Comparison of ENCODE assay signal across 15 cellular contexts in the genomic region with DNA sequence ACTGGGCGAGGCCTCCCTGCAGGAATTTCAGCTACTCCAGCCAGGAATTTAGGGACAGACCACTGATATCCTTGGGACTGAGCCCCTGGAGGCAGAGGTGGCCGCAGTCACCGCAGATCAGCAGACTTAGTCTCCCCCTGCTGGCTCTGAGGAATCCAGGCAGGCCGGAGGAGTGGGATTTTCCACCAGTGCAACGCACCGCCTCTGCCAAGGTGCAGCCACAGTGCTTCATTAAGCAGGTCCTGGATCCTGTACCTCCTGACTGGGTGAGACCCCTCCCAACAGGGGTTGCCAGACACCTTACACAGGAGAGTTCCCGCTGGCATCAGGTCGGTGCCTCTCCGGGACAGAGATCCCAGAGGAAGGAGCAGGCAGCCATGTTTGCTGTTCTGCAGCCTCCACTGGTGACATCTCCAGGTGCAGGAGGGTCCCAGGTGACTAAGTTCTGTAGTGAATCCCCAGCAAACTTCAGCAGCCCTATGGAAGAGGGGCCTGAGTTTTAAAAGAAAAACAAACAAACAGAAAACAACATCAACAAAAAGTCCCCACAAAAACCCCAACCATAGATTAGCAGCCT.
DNase-seq lines count a peak whose midpoint lies in the region; ATAC-seq and TF ChIP-seq lines count a peak whose summit lies in the region.
"Had no signal": no experiment of that assay in that cellular context is flagged by ENCODE, and none has a peak within 500 bp of the region (broad histone marks: within the 10 kb centered on the region; RNA-seq: fewer than 3 reads in every experiment).

No MANE protein-coding gene starts in this region.

- no peaks in the 10 kb centered on the region for H3K79me2 ChIP-seq in mammary epithelial cell (ENCODE audit: insufficient read depth, low read length)

- H3K9ac ChIP-seq in mammary epithelial cell (ENCODE audit: insufficient read depth, low read length): no peak overlapping the region

- H3K27ac ChIP-seq in mammary epithelial cell (ENCODE audit: insufficient read depth, low read depth, low read length) (no peak overlapping the region), VCaP (peak overlapping the region; percentile 10; the same call in 1 of the 2 replicates), upper lobe of right lung (no peak overlapping the region)
- H3K27ac ChIP-seq: gastrocnemius medialis, suprapubic skin had no signal

- H3K27me3 ChIP-seq in mammary epithelial cell (ENCODE audit: insufficient read depth, low read length) (no peaks in the 10 kb centered on the region), upper lobe of right lung (no peaks in the 10 kb centered on the region)
- H3K27me3 ChIP-seq: gastrocnemius medialis, suprapubic skin had no signal

- H3K4me1 ChIP-seq in mammary epithelial cell (ENCODE audit: insufficient read depth, low read length) (no peaks in the 10 kb centered on the region), upper lobe of right lung (no peaks in the 10 kb centered on the region)
- H3K4me1 ChIP-seq: gastrocnemius medialis, suprapubic skin had no signal

- BruUV-seq in mammary epithelial cell (replicated peaks; lab: Mats Ljungman, UMichigan): no TSS peak

- H3K36me3 ChIP-seq in mammary epithelial cell (ENCODE audit: insufficient read depth, low read length) (no peaks in the 10 kb centered on the region), upper lobe of right lung (no peaks in the 10 kb centered on the region)
- H3K36me3 ChIP-seq: gastrocnemius medialis, suprapubic skin had no signal

- no peak overlapping the region for H2AFZ ChIP-seq in mammary epithelial cell (ENCODE audit: low read depth, low read length)

- H3K9me3 ChIP-seq in mammary epithelial cell (replicated peaks; ENCODE audit: insufficient read depth, low read length): no peaks in the 10 kb centered on the region
- no peaks in the 10 kb centered on the region for H3K9me3 ChIP-seq in upper lobe of right lung
- H3K9me3 ChIP-seq: gastrocnemius medialis had no signal

- ATAC-seq in upper lobe of right lung: peak; percentile 43
- ATAC-seq: gastrocnemius medialis, sciatic nerve had no signal

- DNase-seq in T47D (ENCODE audit: low read depth in 1 of 2, low spot score in 1 of 2): peak; percentile 5 to 39
- DNase-seq in mammary epithelial cell: no peak
- DNase-seq in iPS DF 4.7 (ENCODE audit: extremely low read depth, low spot score): peak; percentile 60
- DNase-seq in upper lobe of right lung: no peak
- no peak for DNase-seq in pons (ENCODE audit: low spot score)
- no peak for DNase-seq in kidney tubule cell (ENCODE audit: low spot score)
- no peak for DNase-seq in NOMO-1 treated with dmso at 0.1 percent for 144 hours (lab: John Stamatoyannopoulos, UW; ENCODE audit: unreplicated experiment)
- DNase-seq: cortex of kidney, DMS79, gastrocnemius medialis, midbrain, MV-4-11 had no signal

- TF ChIP-seq CTCF in mammary epithelial cell (conservative IDR thresholded peaks at IDR 0.05 in 1 of 2, IDR thresholded peaks at IDR 0.05 in 1 of 2; ENCODE audit: extremely low read depth in 1 of 2, insufficient read depth in 1 of 2, low read depth in 1 of 2, low read length in 2 of 2): no peak
- peak; percentile 85 for TF ChIP-seq CTCF in VCaP (conservative IDR thresholded peaks at IDR 0.05)
- no peak for TF ChIP-seq CTCF in upper lobe of right lung (IDR thresholded peaks at IDR 0.05)

- no peak overlapping the region for H3K4me2 ChIP-seq in mammary epithelial cell (ENCODE audit: insufficient read depth, low read depth, low read length)

- intact Hi-C loops in mammary epithelial cell (cut with micrococcal nuclease): no loop called here
- intact Hi-C loops in upper lobe of right lung (cut with DNase I): no loop called here

- WGBS in mammary epithelial cell (ENCODE audit: low coverage, missing lambda C conversion rate): 63% methylated on average over 9 of the region's 9 CpGs

- in situ Hi-C loops in T47D (cut with HindIII; ENCODE audit: low pct_unique_long_range_greater_than_20kb, low sequenced_read_pairs): no loop called here
- in situ Hi-C loops in mammary epithelial cell (cut with MboI; ENCODE audit: low sequenced_read_pairs in 2 of 2): no loop called here

- CTCF ChIA-PET in mammary epithelial cell (lab: Charles Lee; ENCODE audit: low non-redundant PET): no interaction called here

- dilution Hi-C loops in mammary epithelial cell (cut with HindIII; ENCODE audit: low sequenced_read_pairs): no loop called here

- no peaks in the 10 kb centered on the region for H4K20me1 ChIP-seq in mammary epithelial cell (ENCODE audit: insufficient read depth, low read length)

- no peak overlapping the region for H3K4me3 ChIP-seq in mammary epithelial cell (replicated peaks in 1 of 3; ENCODE audit: insufficient read depth in 1 of 3, low read depth in 2 of 3, low read length in 3 of 3)
- H3K4me3 ChIP-seq in upper lobe of right lung: no peak overlapping the region
- H3K4me3 ChIP-seq: gastrocnemius medialis, suprapubic skin had no signal

Comparison
In these comparisons a context has a peak if more than half of its experiments do, and no peak if none do; other contexts are left out.
1. DNase-seq: peak in T47D (2 of 2) and iPS DF 4.7 (single experiment); none in mammary epithelial cell (single experiment), upper lobe of right lung (single experiment), pons (single experiment), kidney tubule cell (single experiment) and NOMO-1 treated with dmso at 0.1 percent for 144 hours (single experiment).